1 cellular context compared by ENCODE assay signal in genomic region chr21:42924433-42924751, GRCh38.
TF ChIP-seq lines count a peak whose summit lies in the region.

No MANE protein-coding gene starts in this region.

TF ChIP-seq in K562, 482 proteins besides CTCF, POLR2A, EP300 and RAD21 (continues in another document):
- TF ChIP-seq ZEB2 (IDR thresholded peaks at IDR 0.05), result 0 out of 2 replicates have a peak, but pooled peaks have one; percentile 13
- no peak for TF ChIP-seq HMGXB4 (CRISPR knock-in tag; IDR thresholded peaks at IDR 0.05)
- TF ChIP-seq CC2D1A (IDR thresholded peaks at IDR 0.05), result no peak
- TF ChIP-seq ZNF431 (CRISPR knock-in tag; IDR thresholded peaks at IDR 0.05), result no peak
- no peak for TF ChIP-seq ZNF146 (CRISPR knock-in tag; IDR thresholded peaks at IDR 0.05; ENCODE audit: unreplicated experiment)
- TF ChIP-seq, protein P1, sequence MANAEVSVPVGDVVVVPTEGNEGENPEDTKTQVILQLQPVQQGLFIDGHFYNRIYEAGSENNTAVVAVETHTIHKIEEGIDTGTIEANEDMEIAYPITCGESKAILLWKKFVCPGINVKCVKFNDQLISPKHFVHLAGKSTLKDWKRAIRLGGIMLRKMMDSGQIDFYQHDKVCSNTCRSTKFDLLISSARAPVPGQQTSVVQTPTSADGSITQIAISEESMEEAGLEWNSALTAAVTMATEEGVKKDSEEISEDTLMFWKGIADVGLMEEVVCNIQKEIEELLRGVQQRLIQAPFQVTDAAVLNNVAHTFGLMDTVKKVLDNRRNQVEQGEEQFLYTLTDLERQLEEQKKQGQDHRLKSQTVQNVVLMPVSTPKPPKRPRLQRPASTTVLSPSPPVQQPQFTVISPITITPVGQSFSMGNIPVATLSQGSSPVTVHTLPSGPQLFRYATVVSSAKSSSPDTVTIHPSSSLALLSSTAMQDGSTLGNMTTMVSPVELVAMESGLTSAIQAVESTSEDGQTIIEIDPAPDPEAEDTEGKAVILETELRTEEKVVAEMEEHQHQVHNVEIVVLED (CRISPR knock-in tag; IDR thresholded peaks at IDR 0.05), result no peak
- TF ChIP-seq XRCC3 (IDR thresholded peaks at IDR 0.05), result no peak
- TF ChIP-seq CBX3 (IDR thresholded peaks at IDR 0.05; ENCODE audit: borderline replicate concordance in 1 of 2, low read length in 2 of 2), result no peak
- no peak for TF ChIP-seq ARID3B (CRISPR knock-in tag; IDR thresholded peaks at IDR 0.05; ENCODE audit: borderline replicate concordance)
- no peak for TF ChIP-seq FOXJ3 (CRISPR knock-in tag; IDR thresholded peaks at IDR 0.05)
- TF ChIP-seq ZNF316 (IDR thresholded peaks at IDR 0.05), result peak; percentile 93
- TF ChIP-seq, protein P2, sequence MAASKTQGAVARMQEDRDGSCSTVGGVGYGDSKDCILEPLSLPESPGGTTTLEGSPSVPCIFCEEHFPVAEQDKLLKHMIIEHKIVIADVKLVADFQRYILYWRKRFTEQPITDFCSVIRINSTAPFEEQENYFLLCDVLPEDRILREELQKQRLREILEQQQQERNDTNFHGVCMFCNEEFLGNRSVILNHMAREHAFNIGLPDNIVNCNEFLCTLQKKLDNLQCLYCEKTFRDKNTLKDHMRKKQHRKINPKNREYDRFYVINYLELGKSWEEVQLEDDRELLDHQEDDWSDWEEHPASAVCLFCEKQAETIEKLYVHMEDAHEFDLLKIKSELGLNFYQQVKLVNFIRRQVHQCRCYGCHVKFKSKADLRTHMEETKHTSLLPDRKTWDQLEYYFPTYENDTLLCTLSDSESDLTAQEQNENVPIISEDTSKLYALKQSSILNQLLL (CRISPR knock-in tag; IDR thresholded peaks at IDR 0.05; ENCODE audit: borderline replicate concordance), result no peak
- no peak for TF ChIP-seq ZNF592 (IDR thresholded peaks at IDR 0.05)
- TF ChIP-seq OTX1 (CRISPR knock-in tag; IDR thresholded peaks at IDR 0.05), result 0 out of 2 replicates have a peak, but pooled peaks have one; percentile 3
- TF ChIP-seq ZFPM2 (CRISPR knock-in tag; IDR thresholded peaks at IDR 0.05), result no peak
- TF ChIP-seq THRB (CRISPR knock-in tag; conservative IDR thresholded peaks at IDR 0.05), result no peak
- TF ChIP-seq MEF2A (IDR thresholded peaks at IDR 0.05; ENCODE audit: control insufficient read depth, low read depth, low read length), result no peak
- TF ChIP-seq TCF15 (CRISPR knock-in tag; IDR thresholded peaks at IDR 0.05), result no peak
- no peak for TF ChIP-seq PYGO2 (tag; IDR thresholded peaks at IDR 0.05)
- TF ChIP-seq SMARCE1 (IDR thresholded peaks at IDR 0.05), result 0 out of 2 replicates have a peak, but pooled peaks have one; percentile 49
- peak; percentile 46 for TF ChIP-seq RBM39 (optimal IDR thresholded peaks at IDR 0.05; ENCODE audit: low read depth, low read length)
- TF ChIP-seq CSDE1 (IDR thresholded peaks at IDR 0.05), result no peak
- no peak for TF ChIP-seq KLF1 (tag; IDR thresholded peaks at IDR 0.05)
- TF ChIP-seq C11orf30 (IDR thresholded peaks at IDR 0.05; ENCODE audit: low read depth), result peak; percentile 85
- no peak for TF ChIP-seq HCFC1 (IDR thresholded peaks at IDR 0.05; ENCODE audit: low read depth, low read length)
- TF ChIP-seq KLF10 (CRISPR knock-in tag; IDR thresholded peaks at IDR 0.05), result no peak
- TF ChIP-seq ZNF699 (CRISPR knock-in tag; IDR thresholded peaks at IDR 0.05; ENCODE audit: insufficient replicate concordance), result no peak
- TF ChIP-seq L3MBTL2 (IDR thresholded peaks at IDR 0.05), result no peak
- no peak for TF ChIP-seq PTRF (tag; IDR thresholded peaks at IDR 0.05)
- TF ChIP-seq RBM15 (IDR thresholded peaks at IDR 0.05; ENCODE audit: insufficient read depth, low read length), result no peak
- 0 out of 2 replicates have a peak, but pooled peaks have one; percentile 10 for TF ChIP-seq DPF2 (IDR thresholded peaks at IDR 0.05)
- no peak for TF ChIP-seq ZBTB40 (IDR thresholded peaks at IDR 0.05)
- TF ChIP-seq ZBTB40 (CRISPR knock-in tag; IDR thresholded peaks at IDR 0.05), result no peak
- TF ChIP-seq CHCHD3 (CRISPR knock-in tag; IDR thresholded peaks at IDR 0.05), result no peak
- TF ChIP-seq, protein P3, sequence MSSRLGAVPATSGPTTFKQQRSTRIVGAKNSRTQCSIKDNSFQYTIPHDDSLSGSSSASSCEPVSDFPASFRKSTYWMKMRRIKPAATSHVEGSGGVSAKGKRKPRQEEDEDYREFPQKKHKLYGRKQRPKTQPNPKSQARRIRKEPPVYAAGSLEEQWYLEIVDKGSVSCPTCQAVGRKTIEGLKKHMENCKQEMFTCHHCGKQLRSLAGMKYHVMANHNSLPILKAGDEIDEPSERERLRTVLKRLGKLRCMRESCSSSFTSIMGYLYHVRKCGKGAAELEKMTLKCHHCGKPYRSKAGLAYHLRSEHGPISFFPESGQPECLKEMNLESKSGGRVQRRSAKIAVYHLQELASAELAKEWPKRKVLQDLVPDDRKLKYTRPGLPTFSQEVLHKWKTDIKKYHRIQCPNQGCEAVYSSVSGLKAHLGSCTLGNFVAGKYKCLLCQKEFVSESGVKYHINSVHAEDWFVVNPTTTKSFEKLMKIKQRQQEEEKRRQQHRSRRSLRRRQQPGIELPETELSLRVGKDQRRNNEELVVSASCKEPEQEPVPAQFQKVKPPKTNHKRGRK (tag; IDR thresholded peaks at IDR 0.05), result 0 out of 2 replicates have a peak, but pooled peaks have one; percentile 20
- no peak for TF ChIP-seq ZNF165 (CRISPR knock-in tag; IDR thresholded peaks at IDR 0.05; ENCODE audit: borderline replicate concordance)
- TF ChIP-seq ZNF445 (CRISPR knock-in tag; IDR thresholded peaks at IDR 0.05; ENCODE audit: low read depth), result no peak
